ENCODE assay signal across 8 cellular contexts in genomic region chr7:107044347-107045194, GRCh38. TPM values are rescaled to one million over a fixed set of nuclear protein-coding genes. Genes with fewer than 3 reads are reported as not detected.
DNase-seq lines count a peak whose midpoint lies in the region; ATAC-seq, FAIRE-seq and TF ChIP-seq lines count a peak whose summit lies in the region.

Gene PRKAR2B (plus strand): TSS chr7:107044705. CDS start chr7:107044908, 203 bp downstream.

- H3K9me3 ChIP-seq in KOPT-K1 (ENCODE audit: insufficient read depth, low read length, poor library complexity, severe bottlenecking) (no peaks in the 10 kb centered on the region), neural cell (ENCODE audit: low read length) (no peaks in the 10 kb centered on the region)

- H3K4me3 Mint-ChIP-seq in stimulated activated naive CD8-positive, alpha-beta T cell treated with anti-CD3 and anti-CD28 coated beads, Interleukin-15, amount 100 ng/mL, for 72 hours, result peak within 1 kb of the TSS; percentile 83 to 94

- H3K27ac ChIP-seq in KOPT-K1 (ENCODE audit: low read depth, low read length, poor library complexity, severe bottlenecking) (peak within 1 kb of the TSS; percentile 52), neural cell (ENCODE audit: low read length) (peak within 1 kb of the TSS; percentile 97)

- peak; percentile 75 for ATAC-seq in GM21576 (IDR thresholded peaks at IDR 0.05; ENCODE audit: unreplicated experiment)
- peak; percentile 91 for ATAC-seq in stimulated activated naive CD8-positive, alpha-beta T cell treated with anti-CD3 and anti-CD28 coated beads, Interleukin-15, amount 100 ng/mL, for 72 hours

- FAIRE-seq in D721Med (lab: Jason Lieb, UNC), result no peak

- H3K79me2 ChIP-seq in neural cell (replicated peaks; ENCODE audit: insufficient read depth, low read length), result peaks cover 50% of the 10 kb centered on the region

- peak within 1 kb of the TSS in 1 of 2 donors; percentile 67 for H3K27ac Mint-ChIP-seq in stimulated activated naive CD8-positive, alpha-beta T cell treated with anti-CD3 and anti-CD28 coated beads, Interleukin-15, amount 100 ng/mL, for 72 hours

- TF ChIP-seq RAD21 in neural cell (conservative IDR thresholded peaks at IDR 0.05), result peak; percentile 43

- TF ChIP-seq CTCF in D721Med (IDR thresholded peaks at IDR 0.05; ENCODE audit: insufficient read depth, missing control alignments) (no peak), fibroblast of villous mesenchyme (IDR thresholded peaks at IDR 0.05; ENCODE audit: insufficient read depth, low read depth, low read length) (no peak), neural cell (IDR thresholded peaks at IDR 0.05; ENCODE audit: poor library complexity, severe bottlenecking) (peak; percentile 44)

- H3K4me1 Mint-ChIP-seq in stimulated activated naive CD8-positive, alpha-beta T cell treated with anti-CD3 and anti-CD28 coated beads, Interleukin-15, amount 100 ng/mL, for 72 hours, result peaks cover 17% of the 10 kb centered on the region

- DNase-seq in D721Med (ENCODE audit: insufficient read length, low spot score) (peak; percentile 68), SHP77 (lab: John Stamatoyannopoulos, UW) (peak; percentile 26 to 46), activated gamma-delta T cell (lab: John Stamatoyannopoulos, UW) (peak; percentile 65), fibroblast of villous mesenchyme (ENCODE audit: low read depth) (peak; percentile 59)
- peak; percentile 68 to 69 for DNase-seq in stimulated activated naive CD8-positive, alpha-beta T cell treated with anti-CD3 and anti-CD28 coated beads, Interleukin-15, amount 100 ng/mL, for 72 hours

- peak within 1 kb of the TSS; percentile 62 for H2AFZ ChIP-seq in neural cell (ENCODE audit: low read depth, low read length)

- no peaks in the 10 kb centered on the region for H3K9me2 ChIP-seq in neural cell (ENCODE audit: insufficient read depth, low read length)

- peaks cover 41% of the 10 kb centered on the region for H3K27me3 Mint-ChIP-seq in stimulated activated naive CD8-positive, alpha-beta T cell treated with anti-CD3 and anti-CD28 coated beads, Interleukin-15, amount 100 ng/mL, for 72 hours

- H3F3A ChIP-seq in neural cell (ENCODE audit: insufficient read depth, low read length, poor library complexity, severe bottlenecking), result peaks cover 5% of the 10 kb centered on the region

- no peaks in the 10 kb centered on the region for H3K9me3 Mint-ChIP-seq in stimulated activated naive CD8-positive, alpha-beta T cell treated with anti-CD3 and anti-CD28 coated beads, Interleukin-15, amount 100 ng/mL, for 72 hours

- H3K9ac ChIP-seq in neural cell (ENCODE audit: low read length), result peak within 1 kb of the TSS; percentile 94

- peak; percentile 81 for TF ChIP-seq EP300 in neural cell (conservative IDR thresholded peaks at IDR 0.05; ENCODE audit: poor library complexity, severe bottlenecking)

- peak within 1 kb of the TSS; percentile 60 for H3K4me2 ChIP-seq in neural cell (ENCODE audit: low read length)

- H3K27me3 ChIP-seq in neural cell (ENCODE audit: insufficient read depth, low read depth, low read length), result no peaks in the 10 kb centered on the region

- H3K36me3 ChIP-seq in KOPT-K1 (ENCODE audit: insufficient read depth, low read length) (no peaks in the 10 kb centered on the region), neural cell (ENCODE audit: insufficient read depth, low read length) (no peaks in the 10 kb centered on the region)

- no peaks in the 10 kb centered on the region for H4K20me1 ChIP-seq in neural cell (ENCODE audit: insufficient read depth)

- peak within 1 kb of the TSS; percentile 68 for H3K4me3 ChIP-seq in fibroblast of villous mesenchyme (ENCODE audit: low read depth, low read length)
- peak within 1 kb of the TSS; percentile 94 for H3K4me3 ChIP-seq in neural cell (ENCODE audit: low read length)

TF ChIP-seq in neural cell, 6 proteins besides CTCF, POLR2A, EP300 and RAD21:
- no peak for TF ChIP-seq SMC3 (conservative IDR thresholded peaks at IDR 0.05; ENCODE audit: poor library complexity)
- TF ChIP-seq MXI1 (conservative IDR thresholded peaks at IDR 0.05; ENCODE audit: poor library complexity, severe bottlenecking), result peak; percentile 67
- TF ChIP-seq REST (IDR thresholded peaks at IDR 0.05; ENCODE audit: borderline replicate concordance), result peak; percentile 23
- no peak for TF ChIP-seq EZH2 (IDR thresholded peaks at IDR 0.05; ENCODE audit: borderline replicate concordance, insufficient read depth, low read length, poor library complexity, severe bottlenecking)
- TF ChIP-seq TAF1 (IDR thresholded peaks at IDR 0.05; ENCODE audit: low read depth), result peak; percentile 64
- TF ChIP-seq POLR2AphosphoS5 (IDR thresholded peaks at IDR 0.05), result peak; percentile 96

RNA-seq across cellular contexts. Expression of gene PRKAR2B, which starts in this region (rescaled TPM):
- total RNA-seq in fibroblast of villous mesenchyme, result 3.9 and 7.1 TPM in 2 replicates
- 249 and 297 TPM in 2 replicates for polyA plus RNA-seq in neural cell
- 303 and 312 TPM in 2 replicates for polyA minus RNA-seq in neural cell

Comparison
In these comparisons a context has a peak if more than half of its experiments do, and no peak if none do; other contexts are left out.
1. Peak in every context shown above with its lines: DNase-seq, ATAC-seq, H3K4me3 ChIP-seq and H3K27ac ChIP-seq.